Comparison of ENCODE assay signal across 1 cellular context in genomic region chr4:102598759-102599379, GRCh38.
TF ChIP-seq lines count a peak whose summit lies in the region.

No MANE protein-coding gene starts in this region.

TF ChIP-seq in GM12878, 131 proteins besides CTCF, POLR2A, EP300 and RAD21 (continued from another document):
- TF ChIP-seq ZBTB4 (CRISPR knock-in tag; IDR thresholded peaks at IDR 0.05) (no peak), TBL1XR1 (IDR thresholded peaks at IDR 0.05; ENCODE audit: low read depth, low read length) (no peak), ZNF384 (IDR thresholded peaks at IDR 0.05; ENCODE audit: borderline replicate concordance, low read depth, low read length) (no peak)
